9 cellular contexts compared by ENCODE assay signal in genomic region chr5:14190194-14191164, GRCh38. TPM values are rescaled to one million over a fixed set of nuclear protein-coding genes. Genes with fewer than 3 reads are reported as not detected.
A peak's percentile ranks its signal among the peaks of the same experiment; 100 is the strongest.
DNase-seq lines count a peak whose midpoint lies in the region; ATAC-seq and TF ChIP-seq lines count a peak whose summit lies in the region.
"Had no signal": no experiment of that assay in that cellular context is flagged by ENCODE, and none has a peak within 500 bp of the region (broad histone marks: within the 10 kb centered on the region; RNA-seq: fewer than 3 reads in every experiment).

No MANE protein-coding gene starts in this region.

- no peaks in the 10 kb centered on the region for H3K9me3 Mint-ChIP-seq in immature natural killer cell

- POLR2A ChIA-PET in HCT116 (lab: Charles Lee): no interaction called here

- H3K36me3 Mint-ChIP-seq in immature natural killer cell: no peaks in the 10 kb centered on the region

- peak overlapping the region; percentile 64 for H3K27ac ChIP-seq in HCT116 (ENCODE audit: low read depth, low read length)
- H3K27ac ChIP-seq in gastroesophageal sphincter: peak overlapping the region; percentile 93 to 100 (median 97)

- H3K4me1 ChIP-seq in HCT116 (ENCODE audit: control insufficient read depth in 1 of 2, insufficient read depth in 2 of 2, low read length in 2 of 2) (peaks cover 43 to 63% of the 10 kb centered on the region in 2 experiments), gastroesophageal sphincter (peaks cover 19 to 96% (median 43%) of the 10 kb centered on the region in 3 donors)

- DNase-seq in HCT116 (ENCODE audit: low read depth, low spot score): peak; percentile 73
- peak; percentile 81 for DNase-seq in SK-MEL-5 (ENCODE audit: low read depth, low spot score)
- DNase-seq in skeletal muscle cell (ENCODE audit: low read depth): peak; percentile 94
- no peak for DNase-seq in NK-92 treated with Interleukin-12 subunit alpha and Interleukin-12 subunit beta, amount 100 ng/mL, for 24 hours (lab: John Stamatoyannopoulos, UW)
- DNase-seq in HUDEP-2 (lab: John Stamatoyannopoulos, UW; ENCODE audit: unreplicated experiment in 76 of 76): no peak
- no peak for DNase-seq in immature natural killer cell
- DNase-seq: activated CD8-positive, alpha-beta memory T cell treated with anti-CD3 and anti-CD28 coated beads, Interleukin-2, amount 50 U/mL, for 4 hours had no signal

- no peak overlapping the region for H3K27ac Mint-ChIP-seq in immature natural killer cell

- BruUV-seq in HCT116 (replicated peaks; lab: Mats Ljungman, UMichigan): no TSS peak

- H3K4me1 Mint-ChIP-seq in immature natural killer cell: peaks cover 0 to 1% of the 10 kb centered on the region in 2 donors

- H3K36me3 ChIP-seq in HCT116 (ENCODE audit: control insufficient read depth in 1 of 2, insufficient read depth in 2 of 2, low read length in 2 of 2) (no peaks in the 10 kb centered on the region), gastroesophageal sphincter (no peaks in the 10 kb centered on the region)

- H3K27me3 ChIP-seq in HCT116 (ENCODE audit: insufficient read depth, low read length) (no peaks in the 10 kb centered on the region), gastroesophageal sphincter (no peaks in the 10 kb centered on the region)

- TF ChIP-seq CTCF in HCT116 (IDR thresholded peaks at IDR 0.05 in 2 of 3, conservative IDR thresholded peaks at IDR 0.05 in 1 of 3; ENCODE audit: borderline replicate concordance in 1 of 3, insufficient read depth in 1 of 3, low read depth in 2 of 3, low read length in 2 of 3) (no peak), gastroesophageal sphincter (IDR thresholded peaks at IDR 0.05) (no peak)

- TF ChIP-seq EP300 in gastroesophageal sphincter (IDR thresholded peaks at IDR 0.05): no peak

- peaks cover 0 to 4% (median 0%) of the 10 kb centered on the region in 3 donors for H3K27me3 Mint-ChIP-seq in immature natural killer cell (ENCODE audit: low read depth in 3 of 3)

- peaks cover 98% of the 10 kb centered on the region for H3K79me2 ChIP-seq in HCT116 (ENCODE audit: insufficient read depth, low read length)

- H3K4me2 ChIP-seq in HCT116 (ENCODE audit: low read length): peak overlapping the region; percentile 70

- ATAC-seq in HCT116: peak; percentile 85
- peak; percentile 79 for ATAC-seq in gastroesophageal sphincter
- no peak for ATAC-seq in GM18517 (IDR thresholded peaks at IDR 0.05; ENCODE audit: unreplicated experiment)

- TF ChIP-seq POLR2A in HCT116 (IDR thresholded peaks at IDR 0.05; ENCODE audit: borderline replicate concordance, extremely low read depth, insufficient read depth, insufficient read length): no peak
- no peak for TF ChIP-seq POLR2A in gastroesophageal sphincter (IDR thresholded peaks at IDR 0.05)

- no peak overlapping the region for H3K4me3 Mint-ChIP-seq in immature natural killer cell

- in situ Hi-C loops in SK-MEL-5 (cut with HindIII; ENCODE audit: low pct_unique_long_range_greater_than_20kb, low sequenced_read_pairs): no loop called here

- H3K9me2 ChIP-seq in HCT116 (ENCODE audit: insufficient read depth): no peaks in the 10 kb centered on the region

- 10 to 36% methylated on average over 9 to 12 of the region's 13 CpGs for WGBS in gastroesophageal sphincter (ENCODE audit: low coverage in 1 of 2), 2 donors

- CTCF ChIA-PET in HCT116 (lab: Charles Lee): interaction anchor here (1.0 kb wide), 2 partner anchors 80 to 82 kb away, joined by 3 to 5 read pairs; no protein-coding TSS in a partner anchor

- TF ChIP-seq RAD21 in HCT116 (IDR thresholded peaks at IDR 0.05; ENCODE audit: low read depth): no peak

- RAD21 ChIA-PET in HCT116 (lab: Charles Lee; ENCODE audit: low non-redundant PET in 1 of 2, low total read pairs in 2 of 2, uncharacterized antibody in 2 of 2, unreplicated experiment in 2 of 2): interaction anchor here in 1 of 2 experiments (1.1 kb wide), 1 partner anchor 11 kb away, joined by 3 read pairs; no protein-coding TSS in a partner anchor

- no peaks in the 10 kb centered on the region for H3K9me3 ChIP-seq in HCT116 (ENCODE audit: control insufficient read depth in 1 of 2, insufficient read depth in 1 of 2, low read depth in 1 of 2, low read length in 2 of 2)
- no peaks in the 10 kb centered on the region for H3K9me3 ChIP-seq in gastroesophageal sphincter

- H3K9ac ChIP-seq in HCT116 (ENCODE audit: low read length): peak overlapping the region; percentile 11

- intact Hi-C loops in HCT116 (cut with micrococcal nuclease): no loop called here

- peaks cover 8% of the 10 kb centered on the region; the same call in 1 of the 2 replicates for H4K20me1 ChIP-seq in HCT116 (ENCODE audit: insufficient read depth)

- no peak overlapping the region for H2AFZ ChIP-seq in HCT116 (ENCODE audit: low read depth, low read length, poor library complexity, severe bottlenecking)

- H3K4me3 ChIP-seq in HCT116 (replicated peaks in 1 of 2; ENCODE audit: low read depth in 1 of 2, low read length in 2 of 2) (peak overlapping the region in 1 of 2 experiments; percentile 27; a peak in 2 of 4 replicates), gastroesophageal sphincter (no peak overlapping the region), skeletal muscle cell (ENCODE audit: low read depth, low read length) (peak overlapping the region; percentile 13)

TF ChIP-seq in HCT116, 20 proteins besides CTCF, POLR2A, EP300 and RAD21:
- TF ChIP-seq MAX (IDR thresholded peaks at IDR 0.05): peak; percentile 32; the same call in 1 of the 2 replicates
- peak; percentile 70 for TF ChIP-seq JUND (IDR thresholded peaks at IDR 0.05)
- 0 out of 2 replicates have a peak, but pooled peaks have one; percentile 19 for TF ChIP-seq SP1 (IDR thresholded peaks at IDR 0.05; ENCODE audit: low read depth)
- no peak; the same call in none of the 2 replicates for TF ChIP-seq FOSL1 (IDR thresholded peaks at IDR 0.05; ENCODE audit: low read depth)

RNA-seq across cellular contexts. Expression of gene TRIO, which starts 47.3 kb away (rescaled TPM):
- 68.4 TPM for total RNA-seq in HCT116 (2021; ENCODE audit: unreplicated experiment)
- polyA plus RNA-seq in HCT116 (2012): 31.0 and 40.5 TPM in 2 replicates
- 150 and 176 TPM in 2 replicates for total RNA-seq in SK-MEL-5 (2014; rRNA removed; shearing (Covaris generic))
- polyA plus RNA-seq in SK-MEL-5 (2015; cell fraction: cytosol; rRNA removed): 109 and 126 TPM in 2 replicates
- polyA plus RNA-seq in SK-MEL-5 (2015; cell fraction: nucleus; rRNA removed): 316 and 397 TPM in 2 replicates
- 100 to 1,000 TPM in 3 of 4 donors, 10 to 100 TPM in 1; 69.2 to 257 (median 172) TPM for total RNA-seq in gastroesophageal sphincter
- 1 to 10 TPM in 2 of 3 donors, under 1 TPM in 1; 0.70 to 2.3 (median 1.2) TPM for polyA plus RNA-seq in immature natural killer cell

Comparison
In these comparisons a context has a peak if more than half of its experiments do, and no peak if none do; other contexts are left out.
1. DNase-seq: peak in HCT116 (single experiment), SK-MEL-5 (single experiment) and skeletal muscle cell (single experiment); none in NK-92 treated with Interleukin-12 subunit alpha and Interleukin-12 subunit beta, amount 100 ng/mL, for 24 hours (single experiment), HUDEP-2 (0 of 76) and immature natural killer cell (0 of 3).